14 cellular contexts compared by ENCODE assay signal in the genomic region with DNA sequence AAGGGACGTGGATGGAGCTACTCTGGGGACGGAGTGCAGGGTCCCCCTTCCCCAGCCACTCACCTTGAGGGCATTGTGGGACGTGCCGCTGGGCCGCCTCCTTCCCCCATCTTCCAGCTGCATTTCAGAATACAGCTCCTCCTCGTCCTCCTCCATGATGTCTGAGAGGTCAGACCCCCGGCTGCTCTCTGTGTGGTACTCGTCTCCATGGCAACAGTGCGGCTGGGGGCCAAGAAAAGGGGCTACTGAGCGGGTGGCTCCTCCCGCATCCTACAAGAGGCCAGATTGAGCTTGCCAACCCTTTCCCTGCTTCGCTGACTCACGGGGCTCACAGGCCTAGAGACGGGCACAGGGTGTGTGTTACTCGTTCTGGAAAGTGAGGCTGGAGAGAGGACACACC.
"Had no signal": no experiment of that assay in that cellular context is flagged by ENCODE, and none has a peak within 500 bp of the region (broad histone marks: within the 10 kb centered on the region; RNA-seq: fewer than 3 reads in every experiment).

No MANE protein-coding gene starts in this region.

- DNase-seq: activated CD4-positive, alpha-beta T cell treated with anti-CD3 and anti-CD28 coated beads for 36 hours; activated naive CD4-positive, alpha-beta T cell treated with anti-CD3 and anti-CD28 coated beads for 36 hours; activated T-cell treated with anti-CD3 and anti-CD28 coated beads for 4 hours; glutamatergic neuron; right cardiac atrium; stimulated activated CD4-positive, alpha-beta T cell treated with anti-CD3 and anti-CD28 coated beads, Interleukin-1b, Interleukin-23, amount 100 ng/mL, for 48 hours; T-helper 1 cell; trophoblast cell; WERI-Rb-1 had no signal

- H3K4me1 Mint-ChIP-seq: activated CD4-positive, alpha-beta T cell treated with anti-CD3 and anti-CD28 coated beads for 36 hours; activated T-helper 17 cell treated with anti-CD3 and anti-CD28 coated beads, Interleukin-2, amount 50 U/mL, for 72 hours; stimulated activated memory B cell treated with anti-CD40 and anti-IgM and Interleukin-4, amounts not matched to agents 10 μg/mL and 1 μg/mL and 100 μg/mL, for 72 hours had no signal

- H3K4me1 ChIP-seq: esophagus muscularis mucosa had no signal

- H3K4me3 Mint-ChIP-seq: activated CD4-positive, alpha-beta T cell treated with anti-CD3 and anti-CD28 coated beads for 36 hours; activated naive CD4-positive, alpha-beta T cell treated with anti-CD3 and anti-CD28 coated beads for 36 hours; activated T-helper 17 cell treated with anti-CD3 and anti-CD28 coated beads, Interleukin-2, amount 50 U/mL, for 72 hours; stimulated activated memory B cell treated with anti-CD40 and anti-IgM and Interleukin-4, amounts not matched to agents 10 μg/mL and 1 μg/mL and 100 μg/mL, for 72 hours had no signal

- H3K4me3 ChIP-seq: esophagus muscularis mucosa, lung had no signal

- H3K27me3 ChIP-seq: esophagus muscularis mucosa had no signal

- H3K27me3 Mint-ChIP-seq: activated CD4-positive, alpha-beta T cell treated with anti-CD3 and anti-CD28 coated beads for 36 hours; activated T-helper 17 cell treated with anti-CD3 and anti-CD28 coated beads, Interleukin-2, amount 50 U/mL, for 72 hours; stimulated activated memory B cell treated with anti-CD40 and anti-IgM and Interleukin-4, amounts not matched to agents 10 μg/mL and 1 μg/mL and 100 μg/mL, for 72 hours had no signal

- H3K27ac Mint-ChIP-seq: activated CD4-positive, alpha-beta T cell treated with anti-CD3 and anti-CD28 coated beads for 36 hours; activated naive CD4-positive, alpha-beta T cell treated with anti-CD3 and anti-CD28 coated beads for 36 hours; activated T-helper 17 cell treated with anti-CD3 and anti-CD28 coated beads, Interleukin-2, amount 50 U/mL, for 72 hours; stimulated activated memory B cell treated with anti-CD40 and anti-IgM and Interleukin-4, amounts not matched to agents 10 μg/mL and 1 μg/mL and 100 μg/mL, for 72 hours had no signal

- FAIRE-seq: astrocyte had no signal

- H3K36me3 Mint-ChIP-seq: stimulated activated memory B cell treated with anti-CD40 and anti-IgM and Interleukin-4, amounts not matched to agents 10 μg/mL and 1 μg/mL and 100 μg/mL, for 72 hours had no signal

- H3K36me3 ChIP-seq: esophagus muscularis mucosa had no signal

- H3K9me3 Mint-ChIP-seq: activated naive CD4-positive, alpha-beta T cell treated with anti-CD3 and anti-CD28 coated beads for 36 hours; activated T-helper 17 cell treated with anti-CD3 and anti-CD28 coated beads, Interleukin-2, amount 50 U/mL, for 72 hours; stimulated activated memory B cell treated with anti-CD40 and anti-IgM and Interleukin-4, amounts not matched to agents 10 μg/mL and 1 μg/mL and 100 μg/mL, for 72 hours had no signal

- ATAC-seq: activated CD4-positive, alpha-beta T cell treated with anti-CD3 and anti-CD28 coated beads for 36 hours; activated T-helper 17 cell treated with anti-CD3 and anti-CD28 coated beads, Interleukin-2, amount 50 U/mL, for 72 hours; right cardiac atrium; stimulated activated memory B cell treated with anti-CD40 and anti-IgM and Interleukin-4, amounts not matched to agents 10 μg/mL and 1 μg/mL and 100 μg/mL, for 72 hours had no signal

- H3K27ac ChIP-seq: esophagus muscularis mucosa, WERI-Rb-1 had no signal
